1 cellular context compared by ENCODE assay signal in the genomic region with DNA sequence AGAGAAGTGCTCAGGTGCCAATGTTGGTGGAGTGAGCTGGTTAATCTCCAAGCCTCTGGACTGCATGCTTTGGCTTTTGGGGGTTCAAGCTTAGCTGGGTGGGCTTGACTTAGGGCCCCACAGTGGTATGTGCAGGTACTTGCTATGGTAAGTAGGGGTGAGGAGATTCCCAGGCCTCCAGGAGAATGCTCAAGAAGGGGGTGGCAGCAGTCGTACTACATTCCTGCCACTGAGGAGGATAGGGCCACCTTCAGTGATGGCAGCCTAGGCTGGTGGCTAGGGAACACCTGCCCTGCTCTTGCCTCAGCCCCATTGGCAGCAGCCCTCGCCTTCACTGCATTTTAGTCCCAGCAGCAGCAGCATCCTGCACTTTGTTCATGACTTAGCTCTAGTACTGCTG.
TF ChIP-seq lines count a peak whose summit lies in the region.

No MANE protein-coding gene starts in this region.

TF ChIP-seq in HCT116, 20 proteins besides CTCF, POLR2A, EP300 and RAD21 (continued from another document):
- TF ChIP-seq, protein P1, sequence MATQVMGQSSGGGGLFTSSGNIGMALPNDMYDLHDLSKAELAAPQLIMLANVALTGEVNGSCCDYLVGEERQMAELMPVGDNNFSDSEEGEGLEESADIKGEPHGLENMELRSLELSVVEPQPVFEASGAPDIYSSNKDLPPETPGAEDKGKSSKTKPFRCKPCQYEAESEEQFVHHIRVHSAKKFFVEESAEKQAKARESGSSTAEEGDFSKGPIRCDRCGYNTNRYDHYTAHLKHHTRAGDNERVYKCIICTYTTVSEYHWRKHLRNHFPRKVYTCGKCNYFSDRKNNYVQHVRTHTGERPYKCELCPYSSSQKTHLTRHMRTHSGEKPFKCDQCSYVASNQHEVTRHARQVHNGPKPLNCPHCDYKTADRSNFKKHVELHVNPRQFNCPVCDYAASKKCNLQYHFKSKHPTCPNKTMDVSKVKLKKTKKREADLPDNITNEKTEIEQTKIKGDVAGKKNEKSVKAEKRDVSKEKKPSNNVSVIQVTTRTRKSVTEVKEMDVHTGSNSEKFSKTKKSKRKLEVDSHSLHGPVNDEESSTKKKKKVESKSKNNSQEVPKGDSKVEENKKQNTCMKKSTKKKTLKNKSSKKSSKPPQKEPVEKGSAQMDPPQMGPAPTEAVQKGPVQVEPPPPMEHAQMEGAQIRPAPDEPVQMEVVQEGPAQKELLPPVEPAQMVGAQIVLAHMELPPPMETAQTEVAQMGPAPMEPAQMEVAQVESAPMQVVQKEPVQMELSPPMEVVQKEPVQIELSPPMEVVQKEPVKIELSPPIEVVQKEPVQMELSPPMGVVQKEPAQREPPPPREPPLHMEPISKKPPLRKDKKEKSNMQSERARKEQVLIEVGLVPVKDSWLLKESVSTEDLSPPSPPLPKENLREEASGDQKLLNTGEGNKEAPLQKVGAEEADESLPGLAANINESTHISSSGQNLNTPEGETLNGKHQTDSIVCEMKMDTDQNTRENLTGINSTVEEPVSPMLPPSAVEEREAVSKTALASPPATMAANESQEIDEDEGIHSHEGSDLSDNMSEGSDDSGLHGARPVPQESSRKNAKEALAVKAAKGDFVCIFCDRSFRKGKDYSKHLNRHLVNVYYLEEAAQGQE (IDR thresholded peaks at IDR 0.05; ENCODE audit: low read depth), result no peak
- TF ChIP-seq CEBPB (IDR thresholded peaks at IDR 0.05; ENCODE audit: low read depth) (no peak), FOSL1 (IDR thresholded peaks at IDR 0.05; ENCODE audit: low read depth) (no peak)
